ENCODE assay signal across 1 cellular context in genomic region chr10:92508866-92509265, GRCh38.
A peak's percentile ranks its signal among the peaks of the same experiment; 100 is the strongest.
TF ChIP-seq lines count a peak whose summit lies in the region.

No MANE protein-coding gene starts in this region.

TF ChIP-seq in IMR-90, 13 proteins besides CTCF, POLR2A, EP300 and RAD21 (continued from another document):
- TF ChIP-seq NFE2L2 (IDR thresholded peaks at IDR 0.05; ENCODE audit: low read depth, low read length) (peak; percentile 61), CHD1 (IDR thresholded peaks at IDR 0.05; ENCODE audit: low read depth, low read length) (no peak), BHLHE40 (IDR thresholded peaks at IDR 0.05; ENCODE audit: low read depth, low read length) (no peak), RCOR1 (IDR thresholded peaks at IDR 0.05; ENCODE audit: insufficient replicate concordance, low read length) (no peak)
